In genomic region chr10:75304740-75305380, GRCh38 we compare ENCODE assay signal across 24 cellular contexts.
DNase-seq lines count a peak whose midpoint lies in the region; ATAC-seq, FAIRE-seq and TF ChIP-seq lines count a peak whose summit lies in the region.
"Had no signal": no experiment of that assay in that cellular context is flagged by ENCODE, and none has a peak within 500 bp of the region (broad histone marks: within the 10 kb centered on the region; RNA-seq: fewer than 3 reads in every experiment).

No MANE protein-coding gene starts in this region.

- no peaks in the 10 kb centered on the region for H3K27me3 ChIP-seq in astrocyte (ENCODE audit: insufficient read depth, low read length)

- no peak overlapping the region for H3K4me3 ChIP-seq in astrocyte (ENCODE audit: insufficient read depth, low read depth, low read length)
- H3K4me3 ChIP-seq in choroid plexus epithelial cell (ENCODE audit: low read depth, low read length): no peak overlapping the region
- H3K4me3 ChIP-seq: HAP-1 had no signal

- H3K27me3 Mint-ChIP-seq in astrocyte (ENCODE audit: low read depth, unreplicated experiment): no peaks in the 10 kb centered on the region

- H2AFZ ChIP-seq in astrocyte (ENCODE audit: low read depth, low read length): no peak overlapping the region

- no peaks in the 10 kb centered on the region for H3K36me3 Mint-ChIP-seq in astrocyte (ENCODE audit: low read depth, unreplicated experiment)

- in situ Hi-C loops in Caki2 (cut with HindIII; ENCODE audit: low pct_unique_long_range_greater_than_20kb, low sequenced_read_pairs): no loop called here

- no peak overlapping the region for H3K4me3 Mint-ChIP-seq in astrocyte (ENCODE audit: unreplicated experiment)
- H3K4me3 Mint-ChIP-seq: CD8-positive, alpha-beta memory T cell had no signal

- no peak for TF ChIP-seq CTCF in astrocyte (IDR thresholded peaks at IDR 0.05; ENCODE audit: insufficient read depth, low read depth, low read length)
- no peak for TF ChIP-seq CTCF in choroid plexus epithelial cell (conservative IDR thresholded peaks at IDR 0.05; ENCODE audit: low read depth, low read length)

- H3K27ac ChIP-seq in astrocyte (ENCODE audit: low read depth, low read length): peak overlapping the region; percentile 64
- H3K27ac ChIP-seq: KMS-11 had no signal

- no peaks in the 10 kb centered on the region for H3K79me2 ChIP-seq in astrocyte (ENCODE audit: insufficient read depth, low read length)

- no peak for FAIRE-seq in astrocyte (lab: Jason Lieb, UNC)
- peak; percentile 64 for FAIRE-seq in islet of Langerhans (lab: Jason Lieb, UNC)
- FAIRE-seq: D721Med had no signal

- no peak overlapping the region for H3K4me2 ChIP-seq in astrocyte (ENCODE audit: low read length)
- H3K4me2 ChIP-seq: KMS-11 had no signal

- H3K9ac ChIP-seq in astrocyte (ENCODE audit: low read length): peak overlapping the region; percentile 19
- H3K9ac ChIP-seq: KMS-11 had no signal

- H3K36me3 ChIP-seq in astrocyte (ENCODE audit: insufficient read depth, low read length): no peaks in the 10 kb centered on the region
- H3K36me3 ChIP-seq: HAP-1 had no signal

- H4K20me1 ChIP-seq in astrocyte (ENCODE audit: insufficient read depth, low read length): no peaks in the 10 kb centered on the region

- peaks cover 26% of the 10 kb centered on the region for H3K9me3 Mint-ChIP-seq in astrocyte (ENCODE audit: unreplicated experiment)

- DNase-seq in Caki2 (ENCODE audit: low read depth) (peak; percentile 56), astrocyte (ENCODE audit: low read depth) (no peak), choroid plexus epithelial cell (ENCODE audit: low read depth) (peak; percentile 30), NCI-H2081 (lab: John Stamatoyannopoulos, UW) (no peak), NCI-H1694 (lab: John Stamatoyannopoulos, UW) (no peak), DMS79 (lab: John Stamatoyannopoulos, UW) (no peak)
- DNase-seq: 8988T; AML-193; C1 segment of cervical spinal cord; CD8-positive, alpha-beta memory T cell; DMS53; NCI-H1092 treated with DMSO at 0.1 percent for 48 hours; NCI-H1436 treated with DMSO at 0.1 percent for 48 hours; NCI-H2029 treated with DMSO at 0.1 percent for 48 hours; NCI-H2171 treated with DMSO at 0.1 percent for 48 hours; NCI-H524 treated with DMSO at 0.1 percent for 48 hours; PC-3; RPMI8226; SHP77 had no signal

- peaks cover 3% of the 10 kb centered on the region for H3K4me1 ChIP-seq in astrocyte (ENCODE audit: insufficient read depth, low read length)
- H3K4me1 ChIP-seq: HAP-1 had no signal

- H3K9me3 ChIP-seq in astrocyte (ENCODE audit: insufficient read depth, low read depth, low read length): no peaks in the 10 kb centered on the region
- H3K9me3 ChIP-seq: HAP-1 had no signal

- no peak overlapping the region for H3K27ac Mint-ChIP-seq in astrocyte (ENCODE audit: unreplicated experiment)
- H3K27ac Mint-ChIP-seq: CD8-positive, alpha-beta memory T cell had no signal

- no peak for ATAC-seq in HG02852 (IDR thresholded peaks at IDR 0.05; ENCODE audit: unreplicated experiment)
- ATAC-seq: PC-3 had no signal

- H3K4me1 Mint-ChIP-seq in astrocyte (ENCODE audit: low read depth, unreplicated experiment): no peaks in the 10 kb centered on the region
- H3K4me1 Mint-ChIP-seq: CD8-positive, alpha-beta memory T cell had no signal

Comparison
In these comparisons a context has a peak if more than half of its experiments do, and no peak if none do; other contexts are left out.
1. DNase-seq: peak in Caki2 (single experiment) and choroid plexus epithelial cell (single experiment); none in astrocyte (single experiment), NCI-H2081 (0 of 2), NCI-H1694 (single experiment) and DMS79 (single experiment).